Comparison of ENCODE assay signal across 28 cellular contexts in genomic region chr10:127980898-127981297, GRCh38.
DNase-seq lines count a peak whose midpoint lies in the region; ATAC-seq, FAIRE-seq and TF ChIP-seq lines count a peak whose summit lies in the region.
"Had no signal": no experiment of that assay in that cellular context is flagged by ENCODE, and none has a peak within 500 bp of the region (broad histone marks: within the 10 kb centered on the region; RNA-seq: fewer than 3 reads in every experiment).

No MANE protein-coding gene starts in this region.

- WGBS in K562 (ENCODE audit: insufficient coverage, low coverage, missing lambda C conversion rate), result 0% methylated on average over 4 of the region's 4 CpGs
- 85 to 93% methylated on average over 4 of the region's 4 CpGs for WGBS in endodermal cell (ENCODE audit: insufficient coverage in 1 of 2, insufficient read length in 1 of 2), 2 experiments

- H3K27me3 ChIP-seq in K562 (ENCODE audit: control insufficient read depth in 2 of 2, insufficient read depth in 2 of 2, low read length in 2 of 2) (no peaks in the 10 kb centered on the region), endodermal cell (ENCODE audit: control insufficient read depth, insufficient read depth, low read length, poor library complexity, severe bottlenecking) (no peaks in the 10 kb centered on the region)
- H3K27me3 ChIP-seq: BE2C, BLaER1 had no signal

- TF ChIP-seq CTCF in HEK293 (tag by site-specific recombination; IDR thresholded peaks at IDR 0.05), result no peak
- TF ChIP-seq CTCF in K562 (IDR thresholded peaks at IDR 0.05 in 2 of 3, conservative IDR thresholded peaks at IDR 0.05 in 1 of 3; ENCODE audit: insufficient read depth in 2 of 3, low read depth in 1 of 3, low read length in 3 of 3), result no peak
- TF ChIP-seq CTCF in endodermal cell (conservative IDR thresholded peaks at IDR 0.05), result no peak

- intact Hi-C loops in K562 (cut with micrococcal nuclease), result no loop called here

- H3K27ac ChIP-seq in HEK293 (ENCODE audit: extremely low read depth, low read depth, low read length), result no peak overlapping the region
- no peak overlapping the region for H3K27ac ChIP-seq in K562 (ENCODE audit: extremely low read depth, low read depth, low read length)
- no peak overlapping the region for H3K27ac ChIP-seq in endodermal cell (ENCODE audit: low read depth, low read length)
- H3K27ac ChIP-seq: BLaER1 had no signal

- peak; percentile 15 for DNase-seq in activated CD8-positive, alpha-beta memory T cell treated with anti-CD3 and anti-CD28 coated beads for 24 hours
- no peak for DNase-seq in activated CD8-positive, alpha-beta memory T cell treated with anti-CD3 and anti-CD28 coated beads, Interleukin-2, amount 50 U/mL, for 48 hours
- no peak for DNase-seq in K562 (ENCODE audit: extremely low read depth in 1 of 4, low spot score in 3 of 4)
- DNase-seq in endodermal cell, result peak; percentile 0
- DNase-seq in NCI-H446 (lab: John Stamatoyannopoulos, UW), result no peak
- DNase-seq: 8988T; ACHN; BE2C; C1 segment of cervical spinal cord; CD4-positive, alpha-beta memory T cell; CD4-positive, CD25-positive, alpha-beta regulatory T cell; CD8-positive, alpha-beta memory T cell; COR-L47; DMS 273 treated with DMSO at 0.1 percent for 48 hours; DMS153; DMS53; DMS79; DND-41; EL; GDM1 had no signal

- no peaks in the 10 kb centered on the region for H3K9me1 ChIP-seq in K562 (ENCODE audit: control insufficient read depth, insufficient read depth, low read length)

- H3K4me3 ChIP-seq in HEK293 (ENCODE audit: low read depth, low read length), result no peak overlapping the region
- H3K4me3 ChIP-seq in K562, result no peak overlapping the region
- no peak overlapping the region for H3K4me3 ChIP-seq in endodermal cell (ENCODE audit: low read length)
- H3K4me3 ChIP-seq: BLaER1, GM12878 had no signal

- H3K9me3 ChIP-seq in HEK293 (ENCODE audit: control insufficient read depth, insufficient read depth, low read depth, low read length), result no peaks in the 10 kb centered on the region
- no peaks in the 10 kb centered on the region for H3K9me3 ChIP-seq in K562 (replicated peaks; ENCODE audit: control insufficient read depth, insufficient read depth, low read depth, low read length)
- H3K9me3 ChIP-seq in endodermal cell (ENCODE audit: control insufficient read depth, low read length), result no peaks in the 10 kb centered on the region
- H3K9me3 ChIP-seq: BE2C had no signal

- H3K36me3 ChIP-seq in HEK293 (ENCODE audit: control insufficient read depth in 2 of 2, insufficient read depth in 1 of 2, low read length in 2 of 2), result no peaks in the 10 kb centered on the region
- no peaks in the 10 kb centered on the region for H3K36me3 ChIP-seq in K562 (ENCODE audit: control insufficient read depth, insufficient read depth, low read length)
- H3K36me3 ChIP-seq in endodermal cell (ENCODE audit: control insufficient read depth, insufficient read depth, low read length), result no peaks in the 10 kb centered on the region
- H3K36me3 ChIP-seq: BE2C, BLaER1 had no signal

- H3K9me3 Mint-ChIP-seq in endodermal cell, result peaks cover 10% of the 10 kb centered on the region

- no peak for FAIRE-seq in K562 (lab: Jason Lieb, UNC)
- FAIRE-seq: A204.1, GM12878, GM12892, GM18507 had no signal

- H3K79me2 ChIP-seq in K562 (ENCODE audit: control insufficient read depth, insufficient read depth, low read length), result no peaks in the 10 kb centered on the region

- no peak for TF ChIP-seq EP300 in K562 (IDR thresholded peaks at IDR 0.05; ENCODE audit: low read length)

- H4K20me1 ChIP-seq in K562 (replicated peaks; ENCODE audit: control insufficient read depth, insufficient read depth, low read length), result no peaks in the 10 kb centered on the region
- H4K20me1 ChIP-seq: BLaER1 had no signal

- no peak overlapping the region for H3K4me2 ChIP-seq in K562 (ENCODE audit: insufficient read depth, low read length)
- H3K4me2 ChIP-seq: BLaER1 had no signal

- no peak overlapping the region for H2AFZ ChIP-seq in K562 (ENCODE audit: low read depth, low read length)

- H3K27me3 Mint-ChIP-seq in endodermal cell (ENCODE audit: insufficient read depth), result no peaks in the 10 kb centered on the region

- H3K4me1 ChIP-seq in HEK293 (ENCODE audit: control insufficient read depth, insufficient read depth, low read length) (no peaks in the 10 kb centered on the region), K562 (replicated peaks in 1 of 2; ENCODE audit: control insufficient read depth in 2 of 2, insufficient read depth in 2 of 2, low read length in 2 of 2) (no peaks in the 10 kb centered on the region; a peak in 1 of 5 replicates), endodermal cell (ENCODE audit: control insufficient read depth, insufficient read depth, low read length) (peaks cover 2% of the 10 kb centered on the region)
- H3K4me1 ChIP-seq: BE2C, BLaER1 had no signal

- no peaks in the 10 kb centered on the region for H3K36me3 Mint-ChIP-seq in endodermal cell (ENCODE audit: low read depth)
- H3K36me3 Mint-ChIP-seq: CD4-positive, alpha-beta memory T cell; CD4-positive, CD25-positive, alpha-beta regulatory T cell; CD8-positive, alpha-beta memory T cell had no signal

- in situ Hi-C loops in K562 (cut with MboI), result no loop called here

- no peak for TF ChIP-seq POLR2A in K562 (conservative IDR thresholded peaks at IDR 0.05)

- POLR2A ChIA-PET in HEK293 (lab: Yijun Ruan, JAX), result no interaction called here
- POLR2A ChIA-PET in K562 (lab: Yijun Ruan, JAX), result no interaction called here

- H3K9ac ChIP-seq in K562 (ENCODE audit: insufficient read depth in 1 of 2, low read depth in 2 of 2, low read length in 2 of 2) (no peak overlapping the region), endodermal cell (ENCODE audit: extremely low read depth, low read length, poor library complexity, severe bottlenecking) (no peak overlapping the region)
- H3K9ac ChIP-seq: BLaER1 had no signal

- peaks cover 11% of the 10 kb centered on the region for H3K4me1 Mint-ChIP-seq in endodermal cell
- H3K4me1 Mint-ChIP-seq: CD8-positive, alpha-beta memory T cell had no signal

- ATAC-seq in K562 (no peak), GM19463 (IDR thresholded peaks at IDR 0.05; ENCODE audit: unreplicated experiment) (no peak)
- ATAC-seq: GM12878 had no signal

- BruUV-seq in K562 (replicated peaks; lab: Mats Ljungman, UMichigan), result no TSS peak

- CTCF ChIA-PET in HEK293 (lab: Yijun Ruan, JAX) (no interaction called here), K562 (lab: Yijun Ruan, JAX; ENCODE audit: low intra/inter-chr PET ratio) (no interaction called here)

- no peak overlapping the region for H3K27ac Mint-ChIP-seq in endodermal cell
- H3K27ac Mint-ChIP-seq: CD14-positive monocyte; CD4-positive, alpha-beta memory T cell; CD4-positive, CD25-positive, alpha-beta regulatory T cell; CD8-positive, alpha-beta memory T cell had no signal

- no peak overlapping the region for H3K4me3 Mint-ChIP-seq in endodermal cell
- H3K4me3 Mint-ChIP-seq: CD14-positive monocyte; CD4-positive, alpha-beta memory T cell; CD4-positive, CD25-positive, alpha-beta regulatory T cell; CD8-positive, alpha-beta memory T cell had no signal

- TF ChIP-seq RAD21 in K562 (CRISPR knock-in tag; conservative IDR thresholded peaks at IDR 0.05 in 1 of 2, IDR thresholded peaks at IDR 0.05 in 1 of 2), result no peak

TF ChIP-seq in HEK293, 187 proteins besides CTCF, POLR2A, EP300 and RAD21:
- TF ChIP-seq ZNF146 (tag by site-specific recombination; IDR thresholded peaks at IDR 0.05) (peak; percentile 53; the same call in 1 of the 2 replicates), ZBTB8A (tag by site-specific recombination; IDR thresholded peaks at IDR 0.05) (no peak)

TF ChIP-seq in K562, 482 proteins besides CTCF, POLR2A, EP300 and RAD21:
- no peak for TF ChIP-seq ZBTB49 (CRISPR knock-in tag; IDR thresholded peaks at IDR 0.05; ENCODE audit: borderline replicate concordance)
- peak; percentile 13 for TF ChIP-seq ZNF146 (CRISPR knock-in tag; IDR thresholded peaks at IDR 0.05; ENCODE audit: unreplicated experiment)
TF ChIP-seq in K562: peak in this region for 1.

Comparison
In these comparisons a context has a peak if more than half of its experiments do, and no peak if none do; other contexts are left out.
1. DNase-seq: peak in activated CD8-positive, alpha-beta memory T cell treated with anti-CD3 and anti-CD28 coated beads for 24 hours (single experiment) and endodermal cell (single experiment); none in activated CD8-positive, alpha-beta memory T cell treated with anti-CD3 and anti-CD28 coated beads, Interleukin-2, amount 50 U/mL, for 48 hours (single experiment), K562 (0 of 4) and NCI-H446 (0 of 2).